ENCODE assay signal across 9 cellular contexts in genomic region chr12:15688838-15689237, GRCh38.
DNase-seq lines count a peak whose midpoint lies in the region; ATAC-seq and TF ChIP-seq lines count a peak whose summit lies in the region.
"Had no signal": no experiment of that assay in that cellular context is flagged by ENCODE, and none has a peak within 500 bp of the region (broad histone marks: within the 10 kb centered on the region; RNA-seq: fewer than 3 reads in every experiment).

No MANE protein-coding gene starts in this region.

- WGBS in stomach, 5 donors = 44 to 64% (median 57%) methylated on average over 6 of the region's 6 CpGs

- no peak for TF ChIP-seq CTCF in HCT116 (IDR thresholded peaks at IDR 0.05 in 2 of 3, conservative IDR thresholded peaks at IDR 0.05 in 1 of 3; ENCODE audit: borderline replicate concordance in 1 of 3, insufficient read depth in 1 of 3, low read depth in 2 of 3, low read length in 2 of 3)
- TF ChIP-seq CTCF in ascending aorta (IDR thresholded peaks at IDR 0.05) = no peak
- no peak for TF ChIP-seq CTCF in stomach (IDR thresholded peaks at IDR 0.05)

- H3K9me2 ChIP-seq in HCT116 (ENCODE audit: insufficient read depth) = no peaks in the 10 kb centered on the region

- no peaks in the 10 kb centered on the region for H3K4me1 Mint-ChIP-seq in effector memory CD8-positive, alpha-beta T cell (ENCODE audit: low read depth in 2 of 2)

- RAD21 ChIA-PET in HCT116 (lab: Charles Lee; ENCODE audit: low non-redundant PET in 1 of 2, low total read pairs in 2 of 2, uncharacterized antibody in 2 of 2, unreplicated experiment in 2 of 2) = no interaction called here

- no peaks in the 10 kb centered on the region for H3K36me3 Mint-ChIP-seq in effector memory CD8-positive, alpha-beta T cell (ENCODE audit: insufficient read depth)

- H3K9ac ChIP-seq in HCT116 (ENCODE audit: low read length) (peak overlapping the region; percentile 70), iPS-15b (ENCODE audit: low read depth, low read length) (no peak overlapping the region)

- TF ChIP-seq RAD21 in HCT116 (IDR thresholded peaks at IDR 0.05; ENCODE audit: low read depth) = no peak; the same call in 1 of the 2 replicates

- peak overlapping the region; percentile 79 for H3K27ac ChIP-seq in HCT116 (ENCODE audit: low read depth, low read length)
- peak overlapping the region; percentile 51 to 80 for H3K27ac ChIP-seq in ascending aorta
- H3K27ac ChIP-seq in stomach = peak overlapping the region; percentile 41 to 74 (median 51)

- H3K79me2 ChIP-seq in HCT116 (ENCODE audit: insufficient read depth, low read length) = peaks cover 96% of the 10 kb centered on the region

- POLR2A ChIA-PET in HCT116 (lab: Charles Lee) = interaction anchor here (0.7 to 3.4 kb wide), 17 partner anchors 9 to 167 kb away, joined by 3 to 32 read pairs (median 5); partner anchors contain the start of gene EPS8

- TF ChIP-seq POLR2A in HCT116 (IDR thresholded peaks at IDR 0.05; ENCODE audit: borderline replicate concordance, extremely low read depth, insufficient read depth, insufficient read length) (no peak), stomach (IDR thresholded peaks at IDR 0.05) (no peak)

- TSS peak; percentile 95 for BruUV-seq in HCT116 (replicated peaks; lab: Mats Ljungman, UMichigan)

- H3K4me3 Mint-ChIP-seq in effector memory CD8-positive, alpha-beta T cell = no peak overlapping the region

- intact Hi-C loops in HCT116 (cut with micrococcal nuclease) (loop anchor here (2.0 to 5.0 kb wide), 2 partner anchors 97 to 100 kb away; partner anchors contain the start of gene EPS8), ascending aorta (cut with DNase I) (no loop called here), stomach (cut with DNase I; ENCODE audit: low total_unique reads) (no loop called here)

- peak overlapping the region; percentile 85 for H3K4me2 ChIP-seq in HCT116 (ENCODE audit: low read length)

- H3K9me3 Mint-ChIP-seq in effector memory CD8-positive, alpha-beta T cell = peaks cover 0 to 3% of the 10 kb centered on the region in 2 donors

- no peak overlapping the region for H2AFZ ChIP-seq in HCT116 (ENCODE audit: low read depth, low read length, poor library complexity, severe bottlenecking)

- no peaks in the 10 kb centered on the region for H3K9me3 ChIP-seq in HCT116 (ENCODE audit: control insufficient read depth in 1 of 2, insufficient read depth in 1 of 2, low read depth in 1 of 2, low read length in 2 of 2)
- no peaks in the 10 kb centered on the region for H3K9me3 ChIP-seq in ascending aorta
- H3K9me3 ChIP-seq in iPS-15b (ENCODE audit: control insufficient read depth, insufficient read depth, low read length) = no peaks in the 10 kb centered on the region
- no peaks in the 10 kb centered on the region for H3K9me3 ChIP-seq in stomach

- peak; percentile 68 for ATAC-seq in HCT116
- ATAC-seq in HG03039 (IDR thresholded peaks at IDR 0.05; ENCODE audit: unreplicated experiment) = no peak
- ATAC-seq in effector memory CD8-positive, alpha-beta T cell (replicated peaks) = no peak

- peaks cover 17 to 20% of the 10 kb centered on the region in 2 donors for H3K27me3 Mint-ChIP-seq in effector memory CD8-positive, alpha-beta T cell

- H3K36me3 ChIP-seq in HCT116 (ENCODE audit: control insufficient read depth in 1 of 2, insufficient read depth in 2 of 2, low read length in 2 of 2) = no peaks in the 10 kb centered on the region
- H3K36me3 ChIP-seq in ascending aorta = no peaks in the 10 kb centered on the region
- H3K36me3 ChIP-seq in iPS-15b (ENCODE audit: control insufficient read depth, insufficient read depth, low read length) = no peaks in the 10 kb centered on the region
- no peaks in the 10 kb centered on the region for H3K36me3 ChIP-seq in stomach

- H3K4me1 ChIP-seq in HCT116 (ENCODE audit: control insufficient read depth in 1 of 2, insufficient read depth in 2 of 2, low read length in 2 of 2) (peaks cover 79 to 99% of the 10 kb centered on the region in 2 experiments), ascending aorta (peaks cover 11 to 44% of the 10 kb centered on the region in 2 donors), iPS-15b (ENCODE audit: control insufficient read depth, insufficient read depth, low read length) (no peaks in the 10 kb centered on the region), stomach (peaks cover 13 to 47% (median 33%) of the 10 kb centered on the region in 4 donors)

- DNase-seq in HCT116 (ENCODE audit: low read depth, low spot score) (no peak), ascending aorta (ENCODE audit: low spot score in 2 of 2) (no peak), stomach (no peak), NCI-H1105 treated with DMSO at 0.1 percent for 48 hours (lab: John Stamatoyannopoulos, UW) (no peak)
- no peak for DNase-seq in activated naive CD4-positive, alpha-beta T cell treated with Interleukin-2 at 50 U/mL for 16 hours
- no peak for DNase-seq in effector memory CD8-positive, alpha-beta T cell
- DNase-seq: NCI-H226 had no signal

- CTCF ChIA-PET in HCT116 (lab: Charles Lee) = interaction anchor here (1.0 to 1.3 kb wide), 2 partner anchors 157 to 168 kb away, joined by 3 read pairs; no protein-coding TSS in a partner anchor

- H3K4me3 ChIP-seq in HCT116 (replicated peaks in 1 of 2; ENCODE audit: low read depth in 1 of 2, low read length in 2 of 2) (peak overlapping the region; percentile 52 to 56), ascending aorta (peak overlapping the region; percentile 6 to 57), iPS-15b (ENCODE audit: low read depth, low read length) (peak overlapping the region; percentile 33), stomach (peak overlapping the region in 2 of 4 donors; percentile 1 to 13)

- no peaks in the 10 kb centered on the region for H4K20me1 ChIP-seq in HCT116 (ENCODE audit: insufficient read depth)

- no peak for TF ChIP-seq EP300 in stomach (IDR thresholded peaks at IDR 0.05)

- no peaks in the 10 kb centered on the region for H3K27me3 ChIP-seq in HCT116 (ENCODE audit: insufficient read depth, low read length)
- no peaks in the 10 kb centered on the region for H3K27me3 ChIP-seq in ascending aorta
- no peaks in the 10 kb centered on the region for H3K27me3 ChIP-seq in iPS-15b (ENCODE audit: control insufficient read depth, insufficient read depth, low read length)
- no peaks in the 10 kb centered on the region for H3K27me3 ChIP-seq in stomach

- no peak overlapping the region for H3K27ac Mint-ChIP-seq in effector memory CD8-positive, alpha-beta T cell

TF ChIP-seq in HCT116, 20 proteins besides CTCF, POLR2A, EP300 and RAD21:
- no peak for TF ChIP-seq EZH2 (IDR thresholded peaks at IDR 0.05)
- TF ChIP-seq SIN3A (IDR thresholded peaks at IDR 0.05; ENCODE audit: low read depth) = no peak
- 0 out of 2 replicates have a peak, but pooled peaks have one; percentile 4 for TF ChIP-seq JUND (IDR thresholded peaks at IDR 0.05)
- no peak for TF ChIP-seq EZH2phosphoT487 (IDR thresholded peaks at IDR 0.05; ENCODE audit: borderline replicate concordance)
- TF ChIP-seq SRF (IDR thresholded peaks at IDR 0.05; ENCODE audit: low read depth) = no peak
- no peak for TF ChIP-seq POLR2AphosphoS5 (IDR thresholded peaks at IDR 0.05; ENCODE audit: low read depth, low read length)
- no peak for TF ChIP-seq MAX (IDR thresholded peaks at IDR 0.05)
- TF ChIP-seq EGR1 (IDR thresholded peaks at IDR 0.05; ENCODE audit: low read depth) = 0 out of 2 replicates have a peak, but pooled peaks have one; percentile 27
- no peak for TF ChIP-seq CEBPB (IDR thresholded peaks at IDR 0.05; ENCODE audit: low read depth)
- TF ChIP-seq ZBTB33 (IDR thresholded peaks at IDR 0.05; ENCODE audit: extremely low read depth, insufficient replicate concordance, low read length) = no peak
- TF ChIP-seq ELF1 (IDR thresholded peaks at IDR 0.05; ENCODE audit: borderline replicate concordance, low read depth) = no peak
- no peak for TF ChIP-seq CBX3 (IDR thresholded peaks at IDR 0.05; ENCODE audit: low read depth)
